2 cellular contexts compared by ENCODE assay signal in the genomic region with DNA sequence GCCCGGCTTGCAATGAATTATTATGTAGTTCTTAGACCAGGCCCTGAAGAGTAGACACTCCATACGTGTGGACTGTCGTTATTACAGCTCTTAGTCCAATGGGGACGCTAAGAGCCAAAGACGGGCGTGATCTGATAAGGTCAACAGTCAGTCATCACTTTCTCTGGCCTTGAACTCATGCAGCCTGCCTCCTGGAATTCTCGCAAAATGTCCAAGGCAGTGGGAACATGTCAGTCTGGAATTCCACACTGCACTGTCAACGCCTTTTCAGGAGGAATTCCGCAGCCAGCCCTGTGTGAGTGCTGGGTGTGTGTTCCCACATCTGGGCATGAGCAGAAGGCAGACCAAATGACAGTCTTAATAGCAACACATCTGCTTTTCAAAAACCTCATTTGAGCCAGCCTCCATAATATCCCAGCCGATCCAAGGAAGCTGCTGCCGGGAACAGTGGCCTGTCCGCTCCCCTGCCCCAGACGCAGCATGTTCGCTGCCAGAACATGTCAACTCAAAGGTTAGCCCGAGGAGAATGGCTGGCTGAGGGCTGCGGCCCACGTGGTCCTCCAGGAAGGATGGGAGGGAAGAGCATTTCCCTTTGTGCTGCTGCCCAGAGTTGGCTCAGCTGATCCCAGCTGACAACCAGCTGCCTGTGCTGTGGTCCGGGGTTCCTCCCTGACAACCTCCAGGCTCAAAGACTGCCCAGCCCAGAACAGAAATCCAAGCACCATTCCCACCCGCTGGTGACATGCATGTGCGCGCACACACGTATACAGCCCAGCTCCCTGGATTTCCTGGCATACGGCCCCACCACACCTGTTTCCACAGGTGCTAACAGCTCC.
TF ChIP-seq lines count a peak whose summit lies in the region.

No MANE protein-coding gene starts in this region.

TF ChIP-seq in GM12878, 131 proteins besides CTCF, POLR2A, EP300 and RAD21:
- TF ChIP-seq ZBED1 (IDR thresholded peaks at IDR 0.05; ENCODE audit: borderline replicate concordance), result no peak
- peak; percentile 30; the same call in 1 of the 2 replicates for TF ChIP-seq NFXL1 (IDR thresholded peaks at IDR 0.05; ENCODE audit: borderline replicate concordance)

TF ChIP-seq in GM23338, 12 proteins besides CTCF, POLR2A, EP300 and RAD21:
- no peak for TF ChIP-seq ZNF331 (CRISPR knock-in tag; IDR thresholded peaks at IDR 0.05; ENCODE audit: low read depth)
- no peak for TF ChIP-seq EZH2phosphoT487 (IDR thresholded peaks at IDR 0.05; ENCODE audit: unreplicated experiment)
- no peak for TF ChIP-seq CREB1 (CRISPR knock-in tag; IDR thresholded peaks at IDR 0.05; ENCODE audit: low read depth)
- TF ChIP-seq JUNB (IDR thresholded peaks at IDR 0.05; ENCODE audit: unreplicated experiment), result no peak
- no peak for TF ChIP-seq POLR2AphosphoS5 (IDR thresholded peaks at IDR 0.05; ENCODE audit: low read depth)
- no peak for TF ChIP-seq EZH2 (IDR thresholded peaks at IDR 0.05; ENCODE audit: low read depth, unreplicated experiment)
- no peak for TF ChIP-seq STAT1 (IDR thresholded peaks at IDR 0.05; ENCODE audit: unreplicated experiment)
- no peak for TF ChIP-seq NANOG (IDR thresholded peaks at IDR 0.05; ENCODE audit: borderline replicate concordance)
- no peak for TF ChIP-seq ZNF114 (CRISPR knock-in tag; IDR thresholded peaks at IDR 0.05)
- TF ChIP-seq, protein P1, sequence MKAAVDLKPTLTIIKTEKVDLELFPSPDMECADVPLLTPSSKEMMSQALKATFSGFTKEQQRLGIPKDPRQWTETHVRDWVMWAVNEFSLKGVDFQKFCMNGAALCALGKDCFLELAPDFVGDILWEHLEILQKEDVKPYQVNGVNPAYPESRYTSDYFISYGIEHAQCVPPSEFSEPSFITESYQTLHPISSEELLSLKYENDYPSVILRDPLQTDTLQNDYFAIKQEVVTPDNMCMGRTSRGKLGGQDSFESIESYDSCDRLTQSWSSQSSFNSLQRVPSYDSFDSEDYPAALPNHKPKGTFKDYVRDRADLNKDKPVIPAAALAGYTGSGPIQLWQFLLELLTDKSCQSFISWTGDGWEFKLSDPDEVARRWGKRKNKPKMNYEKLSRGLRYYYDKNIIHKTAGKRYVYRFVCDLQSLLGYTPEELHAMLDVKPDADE (IDR thresholded peaks at IDR 0.05), result no peak
- TF ChIP-seq, protein P2, sequence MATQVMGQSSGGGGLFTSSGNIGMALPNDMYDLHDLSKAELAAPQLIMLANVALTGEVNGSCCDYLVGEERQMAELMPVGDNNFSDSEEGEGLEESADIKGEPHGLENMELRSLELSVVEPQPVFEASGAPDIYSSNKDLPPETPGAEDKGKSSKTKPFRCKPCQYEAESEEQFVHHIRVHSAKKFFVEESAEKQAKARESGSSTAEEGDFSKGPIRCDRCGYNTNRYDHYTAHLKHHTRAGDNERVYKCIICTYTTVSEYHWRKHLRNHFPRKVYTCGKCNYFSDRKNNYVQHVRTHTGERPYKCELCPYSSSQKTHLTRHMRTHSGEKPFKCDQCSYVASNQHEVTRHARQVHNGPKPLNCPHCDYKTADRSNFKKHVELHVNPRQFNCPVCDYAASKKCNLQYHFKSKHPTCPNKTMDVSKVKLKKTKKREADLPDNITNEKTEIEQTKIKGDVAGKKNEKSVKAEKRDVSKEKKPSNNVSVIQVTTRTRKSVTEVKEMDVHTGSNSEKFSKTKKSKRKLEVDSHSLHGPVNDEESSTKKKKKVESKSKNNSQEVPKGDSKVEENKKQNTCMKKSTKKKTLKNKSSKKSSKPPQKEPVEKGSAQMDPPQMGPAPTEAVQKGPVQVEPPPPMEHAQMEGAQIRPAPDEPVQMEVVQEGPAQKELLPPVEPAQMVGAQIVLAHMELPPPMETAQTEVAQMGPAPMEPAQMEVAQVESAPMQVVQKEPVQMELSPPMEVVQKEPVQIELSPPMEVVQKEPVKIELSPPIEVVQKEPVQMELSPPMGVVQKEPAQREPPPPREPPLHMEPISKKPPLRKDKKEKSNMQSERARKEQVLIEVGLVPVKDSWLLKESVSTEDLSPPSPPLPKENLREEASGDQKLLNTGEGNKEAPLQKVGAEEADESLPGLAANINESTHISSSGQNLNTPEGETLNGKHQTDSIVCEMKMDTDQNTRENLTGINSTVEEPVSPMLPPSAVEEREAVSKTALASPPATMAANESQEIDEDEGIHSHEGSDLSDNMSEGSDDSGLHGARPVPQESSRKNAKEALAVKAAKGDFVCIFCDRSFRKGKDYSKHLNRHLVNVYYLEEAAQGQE (IDR thresholded peaks at IDR 0.05; ENCODE audit: unreplicated experiment), result no peak
- TF ChIP-seq, protein P3, sequence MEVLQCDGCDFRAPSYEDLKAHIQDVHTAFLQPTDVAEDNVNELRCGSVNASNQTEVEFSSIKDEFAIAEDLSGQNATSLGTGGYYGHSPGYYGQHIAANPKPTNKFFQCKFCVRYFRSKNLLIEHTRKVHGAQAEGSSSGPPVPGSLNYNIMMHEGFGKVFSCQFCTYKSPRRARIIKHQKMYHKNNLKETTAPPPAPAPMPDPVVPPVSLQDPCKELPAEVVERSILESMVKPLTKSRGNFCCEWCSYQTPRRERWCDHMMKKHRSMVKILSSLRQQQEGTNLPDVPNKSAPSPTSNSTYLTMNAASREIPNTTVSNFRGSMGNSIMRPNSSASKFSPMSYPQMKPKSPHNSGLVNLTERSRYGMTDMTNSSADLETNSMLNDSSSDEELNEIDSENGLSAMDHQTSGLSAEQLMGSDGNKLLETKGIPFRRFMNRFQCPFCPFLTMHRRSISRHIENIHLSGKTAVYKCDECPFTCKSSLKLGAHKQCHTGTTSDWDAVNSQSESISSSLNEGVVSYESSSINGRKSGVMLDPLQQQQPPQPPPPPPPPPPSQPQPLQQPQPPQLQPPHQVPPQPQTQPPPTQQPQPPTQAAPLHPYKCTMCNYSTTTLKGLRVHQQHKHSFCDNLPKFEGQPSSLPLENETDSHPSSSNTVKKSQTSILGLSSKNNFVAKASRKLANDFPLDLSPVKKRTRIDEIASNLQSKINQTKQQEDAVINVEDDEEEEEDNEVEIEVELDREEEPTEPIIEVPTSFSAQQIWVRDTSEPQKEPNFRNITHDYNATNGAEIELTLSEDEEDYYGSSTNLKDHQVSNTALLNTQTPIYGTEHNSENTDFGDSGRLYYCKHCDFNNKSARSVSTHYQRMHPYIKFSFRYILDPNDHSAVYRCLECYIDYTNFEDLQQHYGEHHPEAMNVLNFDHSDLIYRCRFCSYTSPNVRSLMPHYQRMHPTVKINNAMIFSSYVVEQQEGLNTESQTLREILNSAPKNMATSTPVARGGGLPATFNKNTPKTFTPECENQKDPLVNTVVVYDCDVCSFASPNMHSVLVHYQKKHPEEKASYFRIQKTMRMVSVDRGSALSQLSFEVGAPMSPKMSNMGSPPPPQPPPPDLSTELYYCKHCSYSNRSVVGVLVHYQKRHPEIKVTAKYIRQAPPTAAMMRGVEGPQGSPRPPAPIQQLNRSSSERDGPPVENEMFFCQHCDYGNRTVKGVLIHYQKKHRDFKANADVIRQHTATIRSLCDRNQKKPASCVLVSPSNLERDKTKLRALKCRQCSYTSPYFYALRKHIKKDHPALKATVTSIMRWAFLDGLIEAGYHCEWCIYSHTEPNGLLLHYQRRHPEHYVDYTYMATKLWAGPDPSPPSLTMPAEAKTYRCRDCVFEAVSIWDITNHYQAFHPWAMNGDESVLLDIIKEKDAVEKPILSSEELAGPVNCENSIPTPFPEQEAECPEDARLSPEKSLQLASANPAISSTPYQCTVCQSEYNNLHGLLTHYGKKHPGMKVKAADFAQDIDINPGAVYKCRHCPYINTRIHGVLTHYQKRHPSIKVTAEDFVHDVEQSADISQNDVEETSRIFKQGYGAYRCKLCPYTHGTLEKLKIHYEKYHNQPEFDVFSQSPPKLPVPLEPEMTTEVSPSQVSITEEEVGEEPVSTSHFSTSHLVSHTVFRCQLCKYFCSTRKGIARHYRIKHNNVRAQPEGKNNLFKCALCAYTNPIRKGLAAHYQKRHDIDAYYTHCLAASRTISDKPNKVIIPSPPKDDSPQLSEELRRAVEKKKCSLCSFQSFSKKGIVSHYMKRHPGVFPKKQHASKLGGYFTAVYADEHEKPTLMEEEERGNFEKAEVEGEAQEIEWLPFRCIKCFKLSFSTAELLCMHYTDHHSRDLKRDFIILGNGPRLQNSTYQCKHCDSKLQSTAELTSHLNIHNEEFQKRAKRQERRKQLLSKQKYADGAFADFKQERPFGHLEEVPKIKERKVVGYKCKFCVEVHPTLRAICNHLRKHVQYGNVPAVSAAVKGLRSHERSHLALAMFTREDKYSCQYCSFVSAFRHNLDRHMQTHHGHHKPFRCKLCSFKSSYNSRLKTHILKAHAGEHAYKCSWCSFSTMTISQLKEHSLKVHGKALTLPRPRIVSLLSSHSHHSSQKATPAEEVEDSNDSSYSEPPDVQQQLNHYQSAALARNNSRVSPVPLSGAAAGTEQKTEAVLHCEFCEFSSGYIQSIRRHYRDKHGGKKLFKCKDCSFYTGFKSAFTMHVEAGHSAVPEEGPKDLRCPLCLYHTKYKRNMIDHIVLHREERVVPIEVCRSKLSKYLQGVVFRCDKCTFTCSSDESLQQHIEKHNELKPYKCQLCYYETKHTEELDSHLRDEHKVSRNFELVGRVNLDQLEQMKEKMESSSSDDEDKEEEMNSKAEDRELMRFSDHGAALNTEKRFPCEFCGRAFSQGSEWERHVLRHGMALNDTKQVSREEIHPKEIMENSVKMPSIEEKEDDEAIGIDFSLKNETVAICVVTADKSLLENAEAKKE (CRISPR knock-in tag; IDR thresholded peaks at IDR 0.05), result no peak
